ENCODE assay signal across 8 cellular contexts in the genomic region with DNA sequence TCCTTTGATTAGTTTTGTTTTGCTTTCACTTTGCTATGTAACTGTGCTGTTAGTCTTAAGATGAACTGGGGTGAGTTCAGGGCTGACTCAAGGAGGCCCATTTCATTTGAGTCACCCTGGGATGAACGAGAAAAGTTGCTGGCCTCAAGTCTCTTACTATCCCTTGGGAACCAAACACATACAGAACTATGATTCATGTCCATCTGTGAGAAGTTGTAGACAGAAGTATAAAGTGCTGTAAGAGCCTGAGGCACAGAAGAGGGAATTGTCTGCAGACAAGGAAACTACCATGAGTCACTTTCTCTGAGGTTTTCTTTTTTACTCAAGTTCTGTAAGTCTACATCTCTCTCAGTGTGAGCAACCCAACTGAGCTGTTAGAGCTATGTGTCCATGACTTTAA.
DNase-seq lines count a peak whose midpoint lies in the region; ATAC-seq and FAIRE-seq lines count a peak whose summit lies in the region.

No MANE protein-coding gene starts in this region.

- H3K4me3 ChIP-seq in skeletal muscle cell (ENCODE audit: low read depth, low read length) = no peak overlapping the region

- DNase-seq in activated T-cell treated with anti-CD3 and anti-CD28 coated beads for 48 hours (ENCODE audit: low read depth) (peak; percentile 3), activated T-cell treated with anti-CD3 and anti-CD28 coated beads for 4 hours (no peak), RPMI7951 (ENCODE audit: low read depth) (peak; percentile 96), skeletal muscle cell (ENCODE audit: low read depth) (peak; percentile 100), HTR-8/SVneo (ENCODE audit: insufficient read length, low spot score) (no peak)
- DNase-seq in effector CD4-positive, alpha-beta T cell = no peak

- peak; percentile 91 for ATAC-seq in HG02798 (IDR thresholded peaks at IDR 0.05; ENCODE audit: poor library complexity, unreplicated experiment)
- peak; percentile 99 for ATAC-seq in esophagus mucosa

- no peak for FAIRE-seq in HTR-8/SVneo (lab: Jason Lieb, UNC)

Comparison
In these comparisons a context has a peak if more than half of its experiments do, and no peak if none do; other contexts are left out.
1. DNase-seq: peak in activated T-cell treated with anti-CD3 and anti-CD28 coated beads for 48 hours (single experiment), RPMI7951 (single experiment) and skeletal muscle cell (single experiment); none in activated T-cell treated with anti-CD3 and anti-CD28 coated beads for 4 hours (single experiment), effector CD4-positive, alpha-beta T cell (single experiment) and HTR-8/SVneo (single experiment).